In genomic region chr9:134068742-134069535, GRCh38 we compare ENCODE assay signal across 8 cellular contexts. TPM values are rescaled to one million over a fixed set of nuclear protein-coding genes. Genes with fewer than 3 reads are reported as not detected.
DNase-seq lines count a peak whose midpoint lies in the region; ATAC-seq and TF ChIP-seq lines count a peak whose summit lies in the region.

No MANE protein-coding gene starts in this region.

- no peaks in the 10 kb centered on the region for H3K36me3 Mint-ChIP-seq in activated CD4-positive, alpha-beta T cell treated with anti-CD3 and anti-CD28 coated beads, Interleukin-2, amount 10 ng/mL, durations not matched to agents 7 days and 5 days (ENCODE audit: low read depth)
- no peaks in the 10 kb centered on the region for H3K36me3 Mint-ChIP-seq in activated CD4-positive, alpha-beta memory T cell treated with anti-CD3 and anti-CD28 coated beads for 36 hours

- H3K27ac ChIP-seq in iPS DF 6.9 (ENCODE audit: low read length) (no peak overlapping the region), spleen (peak overlapping the region; percentile 95 to 100 (median 99))

- no peaks in the 10 kb centered on the region for H3K36me3 ChIP-seq in iPS DF 6.9 (ENCODE audit: control insufficient read depth, insufficient read depth, low read length)
- no peaks in the 10 kb centered on the region for H3K36me3 ChIP-seq in spleen

- no peak for ATAC-seq in omental fat pad (ENCODE audit: low FRiP score)
- ATAC-seq in HG03097 (IDR thresholded peaks at IDR 0.05; ENCODE audit: low FRiP score, unreplicated experiment), result no peak
- ATAC-seq in HG03095 (IDR thresholded peaks at IDR 0.05; ENCODE audit: unreplicated experiment), result no peak

- intact Hi-C loops in activated CD4-positive, alpha-beta memory T cell treated with anti-CD3 and anti-CD28 coated beads for 36 hours (cut with micrococcal nuclease), result loop anchor here (1.0 to 10.0 kb wide), 9 partner anchors 30 to 1838 kb away; partner anchors contain the start of genes BRD3OS, CAMSAP1, RNU6ATAC and VAV2
- intact Hi-C loops in spleen (cut with DNase I; ENCODE audit: low total_unique reads), result loop anchor here (10.0 kb wide), 1 partner anchor 66 kb away; the partner anchor contains the start of gene WDR5

- DNase-seq in activated CD4-positive, alpha-beta T cell treated with anti-CD3 and anti-CD28 coated beads, Interleukin-2, amount 10 ng/mL, durations not matched to agents 7 days and 5 days, result no peak
- DNase-seq in activated CD4-positive, alpha-beta T cell treated with anti-CD3 and anti-CD28 coated beads for 4 hours, result no peak
- DNase-seq in activated CD4-positive, alpha-beta memory T cell treated with anti-CD3 and anti-CD28 coated beads for 36 hours, result peak; percentile 14
- DNase-seq in iPS DF 6.9 (ENCODE audit: low read depth, low spot score) (no peak), spleen (peak; percentile 79), omental fat pad (ENCODE audit: low spot score) (no peak)

- H3K9me3 ChIP-seq in iPS DF 6.9 (ENCODE audit: control insufficient read depth, insufficient read depth, low read length) (no peaks in the 10 kb centered on the region; the same call in 1 of the 2 replicates), spleen (no peaks in the 10 kb centered on the region)

- H3K27me3 ChIP-seq in iPS DF 6.9 (ENCODE audit: control insufficient read depth, insufficient read depth, low read length) (no peaks in the 10 kb centered on the region), spleen (replicated peaks in 1 of 7) (peaks cover 0 to 37% (median 8%) of the 10 kb centered on the region in 7 donors)

- peak overlapping the region; percentile 80 for H3K4me3 Mint-ChIP-seq in activated CD4-positive, alpha-beta T cell treated with anti-CD3 and anti-CD28 coated beads, Interleukin-2, amount 10 ng/mL, durations not matched to agents 7 days and 5 days
- peak overlapping the region; percentile 73 for H3K4me3 Mint-ChIP-seq in activated CD4-positive, alpha-beta memory T cell treated with anti-CD3 and anti-CD28 coated beads for 36 hours

- POLR2A ChIA-PET in activated CD4-positive, alpha-beta T cell treated with anti-CD3 and anti-CD28 coated beads, Interleukin-2, amount 10 ng/mL, durations not matched to agents 7 days and 5 days (lab: Charles Lee), result no interaction called here
- POLR2A ChIA-PET in activated CD4-positive, alpha-beta memory T cell treated with anti-CD3 and anti-CD28 coated beads for 36 hours (lab: Charles Lee), result interaction anchor here (0.5 kb wide), 1 partner anchor 88 kb away, joined by 3 read pairs; no protein-coding TSS in a partner anchor

- no peaks in the 10 kb centered on the region for H3K9me3 Mint-ChIP-seq in activated CD4-positive, alpha-beta T cell treated with anti-CD3 and anti-CD28 coated beads, Interleukin-2, amount 10 ng/mL, durations not matched to agents 7 days and 5 days
- H3K9me3 Mint-ChIP-seq in activated CD4-positive, alpha-beta memory T cell treated with anti-CD3 and anti-CD28 coated beads for 36 hours, result no peaks in the 10 kb centered on the region

- WGBS in iPS DF 6.9 (ENCODE audit: insufficient coverage, insufficient read length), result no CpG with 5 or more reads among the region's 31 CpGs
- WGBS in spleen, 5 donors, result 16 to 30% (median 20%) methylated on average over 28 to 31 of the region's 31 CpGs

- peaks cover 32% of the 10 kb centered on the region for H3K4me1 Mint-ChIP-seq in activated CD4-positive, alpha-beta T cell treated with anti-CD3 and anti-CD28 coated beads, Interleukin-2, amount 10 ng/mL, durations not matched to agents 7 days and 5 days
- H3K4me1 Mint-ChIP-seq in activated CD4-positive, alpha-beta memory T cell treated with anti-CD3 and anti-CD28 coated beads for 36 hours (ENCODE audit: low read depth), result peaks cover 21% of the 10 kb centered on the region

- H3K27me3 Mint-ChIP-seq in activated CD4-positive, alpha-beta T cell treated with anti-CD3 and anti-CD28 coated beads, Interleukin-2, amount 10 ng/mL, durations not matched to agents 7 days and 5 days, result peaks cover 15% of the 10 kb centered on the region
- peaks cover 16% of the 10 kb centered on the region for H3K27me3 Mint-ChIP-seq in activated CD4-positive, alpha-beta memory T cell treated with anti-CD3 and anti-CD28 coated beads for 36 hours

- no peak for TF ChIP-seq CTCF in spleen (IDR thresholded peaks at IDR 0.05 in 8 of 11, conservative IDR thresholded peaks at IDR 0.05 in 3 of 11)
- TF ChIP-seq CTCF in omental fat pad (IDR thresholded peaks at IDR 0.05), result no peak

- TF ChIP-seq POLR2A in spleen (IDR thresholded peaks at IDR 0.05), result no peak

- H3K27ac Mint-ChIP-seq in activated CD4-positive, alpha-beta T cell treated with anti-CD3 and anti-CD28 coated beads, Interleukin-2, amount 10 ng/mL, durations not matched to agents 7 days and 5 days, result peak overlapping the region; percentile 94
- peak overlapping the region; percentile 78 for H3K27ac Mint-ChIP-seq in activated CD4-positive, alpha-beta memory T cell treated with anti-CD3 and anti-CD28 coated beads for 36 hours

- CTCF ChIA-PET in activated CD4-positive, alpha-beta T cell treated with anti-CD3 and anti-CD28 coated beads, Interleukin-2, amount 10 ng/mL, durations not matched to agents 7 days and 5 days (lab: Charles Lee), result interaction anchor here (0.6 to 1.1 kb wide), 2 partner anchors 43 to 45 kb away, joined by 3 to 6 read pairs; partner anchors contain the start of gene BRD3OS
- CTCF ChIA-PET in activated CD4-positive, alpha-beta memory T cell treated with anti-CD3 and anti-CD28 coated beads for 36 hours (lab: Charles Lee), result no interaction called here

- H3K4me1 ChIP-seq in iPS DF 6.9 (ENCODE audit: control insufficient read depth, insufficient read depth, low read length), result peaks cover 3% of the 10 kb centered on the region; the same call in 1 of the 2 replicates
- H3K4me1 ChIP-seq in spleen, result peaks cover 10 to 42% (median 36%) of the 10 kb centered on the region in 6 donors

- H3K4me3 ChIP-seq in iPS DF 6.9 (ENCODE audit: low read length) (peak overlapping the region; percentile 97; the same call in 1 of the 2 replicates), spleen (peak overlapping the region; percentile 52 to 94 (median 78))

RNA-seq across cellular contexts. Expression of gene BRD3, which starts 1.1 kb away (rescaled TPM):
- 10 to 100 TPM; 40.1 to 47.4 TPM for total RNA-seq in activated CD4-positive, alpha-beta T cell treated with anti-CD3 and anti-CD28 coated beads, Interleukin-2, amount 10 ng/mL, durations not matched to agents 7 days and 5 days
- 10 to 100 TPM; 29.2 to 30.0 TPM for total RNA-seq in activated CD4-positive, alpha-beta memory T cell treated with anti-CD3 and anti-CD28 coated beads for 36 hours
- total RNA-seq in spleen (10 to 100 TPM; 21.3 to 54.0 (median 35.9) TPM), omental fat pad (10 to 100 TPM; 13.7 to 39.9 (median 18.7) TPM)
- polyA plus RNA-seq in spleen, result 10 to 100 TPM in 1 of 3 donors, 1 to 10 TPM in 2; 5.9 to 12.6 (median 6.1) TPM

RNA-seq across cellular contexts. Expression of gene BRD3OS, which starts 43.7 kb away (rescaled TPM):
- 10 to 100 TPM; 11.1 to 12.9 TPM for total RNA-seq in activated CD4-positive, alpha-beta T cell treated with anti-CD3 and anti-CD28 coated beads, Interleukin-2, amount 10 ng/mL, durations not matched to agents 7 days and 5 days
- total RNA-seq in activated CD4-positive, alpha-beta memory T cell treated with anti-CD3 and anti-CD28 coated beads for 36 hours, result 10 to 100 TPM; 12.6 to 13.2 TPM
- total RNA-seq in spleen (10 to 100 TPM in 5 of 7 donors, 1 to 10 TPM in 2; 9.5 to 13.2 (median 11.3) TPM), omental fat pad (10 to 100 TPM in 2 of 4 donors, 1 to 10 TPM in 2; 8.8 to 18.3 (median 12.9) TPM)
- polyA plus RNA-seq in spleen, result 10 to 100 TPM in 1 of 3 donors, 1 to 10 TPM in 2; 6.9 to 10.2 (median 9.8) TPM

Comparison
In these comparisons a context has a peak if more than half of its experiments do, and no peak if none do; other contexts are left out.
1. DNase-seq: peak in activated CD4-positive, alpha-beta memory T cell treated with anti-CD3 and anti-CD28 coated beads for 36 hours (single experiment) and spleen (single experiment); none in activated CD4-positive, alpha-beta T cell treated with anti-CD3 and anti-CD28 coated beads, Interleukin-2, amount 10 ng/mL, durations not matched to agents 7 days and 5 days (single experiment), activated CD4-positive, alpha-beta T cell treated with anti-CD3 and anti-CD28 coated beads for 4 hours (0 of 2), iPS DF 6.9 (single experiment) and omental fat pad (single experiment).